Comparison of ENCODE assay signal across 9 cellular contexts in genomic region chr2:219243291-219243761, GRCh38. TPM values are rescaled to one million over a fixed set of nuclear protein-coding genes. Genes with fewer than 3 reads are reported as not detected.
DNase-seq lines count a peak whose midpoint lies in the region; ATAC-seq, FAIRE-seq and TF ChIP-seq lines count a peak whose summit lies in the region.
"Had no signal": no experiment of that assay in that cellular context is flagged by ENCODE, and none has a peak within 500 bp of the region (broad histone marks: within the 10 kb centered on the region; RNA-seq: fewer than 3 reads in every experiment).

No MANE protein-coding gene starts in this region.

- TF ChIP-seq POLR2A in gastrocnemius medialis (IDR thresholded peaks at IDR 0.05): no peak

- peak overlapping the region; percentile 59; the same call in 1 of the 2 replicates for H2AFZ ChIP-seq in GM23338

- H3K4me1 ChIP-seq in GM23338 (ENCODE audit: insufficient read depth) (peaks cover 8% of the 10 kb centered on the region), small intestine (ENCODE audit: control insufficient read depth in 2 of 2, insufficient read depth in 1 of 2, low read depth in 1 of 2, low read length in 1 of 2) (peaks cover 13 to 15% of the 10 kb centered on the region in 2 donors), gastrocnemius medialis (peaks cover 26 to 27% of the 10 kb centered on the region in 2 donors)

- H3K27me3 ChIP-seq in GM23338 (ENCODE audit: insufficient read depth) (no peaks in the 10 kb centered on the region), small intestine (ENCODE audit: control insufficient read depth in 2 of 2, insufficient read depth in 2 of 2, low read length in 2 of 2) (no peaks in the 10 kb centered on the region), gastrocnemius medialis (no peaks in the 10 kb centered on the region)

- no peak overlapping the region for H3K27ac Mint-ChIP-seq in GM23338
- no peak overlapping the region for H3K27ac Mint-ChIP-seq in activated T-helper 17 cell treated with anti-CD3 and anti-CD28 coated beads, Interleukin-2, amount 50 U/mL, for 72 hours

- H3K27ac ChIP-seq in GM23338 (ENCODE audit: low read depth) (no peak overlapping the region), small intestine (ENCODE audit: low read depth in 1 of 2, low read length in 1 of 2) (peak overlapping the region in 1 of 2 donors; percentile 7), gastrocnemius medialis (no peak overlapping the region)

- DNase-seq in GM23338 (ENCODE audit: low spot score) (peak; percentile 54), left colon (peak; percentile 56 to 64), small intestine (peak; percentile 83), gastrocnemius medialis (no peak), iPS-NIHi7 (ENCODE audit: extremely low spot score) (no peak), head of caudate nucleus (no peak)
- DNase-seq: activated naive CD4-positive, alpha-beta T cell treated with Interleukin-2 at 50 U/mL for 16 hours; NCI-H2227 treated with DMSO at 0.1 percent for 48 hours had no signal

- peaks cover 9% of the 10 kb centered on the region; the same call in 2 of the 3 replicates for H3K36me3 Mint-ChIP-seq in GM23338 (ENCODE audit: low read depth)
- H3K36me3 Mint-ChIP-seq in activated T-helper 17 cell treated with anti-CD3 and anti-CD28 coated beads, Interleukin-2, amount 50 U/mL, for 72 hours (ENCODE audit: low read depth): peaks cover 29% of the 10 kb centered on the region

- peaks cover 10% of the 10 kb centered on the region for H3K4me1 Mint-ChIP-seq in GM23338
- peaks cover 12% of the 10 kb centered on the region for H3K4me1 Mint-ChIP-seq in activated T-helper 17 cell treated with anti-CD3 and anti-CD28 coated beads, Interleukin-2, amount 50 U/mL, for 72 hours

- WGBS in small intestine, 3 donors: 13 to 40% (median 32%) methylated on average over 28 of the region's 28 CpGs

- no peaks in the 10 kb centered on the region for H3K9me2 ChIP-seq in GM23338 (ENCODE audit: insufficient read depth)

- no peak for FAIRE-seq in small intestine (lab: Jason Lieb, UNC)

- no peaks in the 10 kb centered on the region for H4K20me1 ChIP-seq in GM23338 (replicated peaks; ENCODE audit: insufficient read depth)

- no peaks in the 10 kb centered on the region for H3K9me3 ChIP-seq in small intestine (ENCODE audit: control insufficient read depth, low read depth)
- no peaks in the 10 kb centered on the region for H3K9me3 ChIP-seq in gastrocnemius medialis

- in situ Hi-C loops in gastrocnemius medialis (cut with MboI; ENCODE audit: low sequenced_read_pairs in 4 of 4): no loop called here

- H3F3A ChIP-seq in GM23338 (replicated peaks; ENCODE audit: low read depth): no peaks in the 10 kb centered on the region

- H3K36me3 ChIP-seq in GM23338 (ENCODE audit: insufficient read depth) (no peaks in the 10 kb centered on the region), small intestine (ENCODE audit: control insufficient read depth in 2 of 2, insufficient read depth in 2 of 2, low read length in 2 of 2) (no peaks in the 10 kb centered on the region), gastrocnemius medialis (peaks cover 0 to under 1% of the 10 kb centered on the region in 2 donors)

- 0 out of 2 replicates have a peak, but pooled peaks cover 4% of the 10 kb centered on the region for H3K79me2 ChIP-seq in GM23338 (replicated peaks; ENCODE audit: insufficient read depth)

- intact Hi-C loops in left colon (cut with DNase I, micrococcal nuclease): no loop called here
- intact Hi-C loops in gastrocnemius medialis (cut with DNase I; ENCODE audit: low total_unique reads): no loop called here
- intact Hi-C loops in head of caudate nucleus (cut with DNase I): no loop called here

- no peak overlapping the region for H3K4me2 ChIP-seq in GM23338

- H3K4me3 Mint-ChIP-seq in GM23338: peak overlapping the region; percentile 37; the same call in 1 of the 3 replicates
- peak overlapping the region; percentile 15 for H3K4me3 Mint-ChIP-seq in activated T-helper 17 cell treated with anti-CD3 and anti-CD28 coated beads, Interleukin-2, amount 50 U/mL, for 72 hours

- ATAC-seq in GM23338 (peak; percentile 3; the same call in 1 of the 3 replicates), left colon (peak; percentile 55), gastrocnemius medialis (no peak)
- ATAC-seq in activated T-helper 17 cell treated with anti-CD3 and anti-CD28 coated beads, Interleukin-2, amount 50 U/mL, for 72 hours (replicated peaks): no peak

- peaks cover 8% of the 10 kb centered on the region for H3K27me3 Mint-ChIP-seq in GM23338 (ENCODE audit: insufficient read depth, low read depth, poor library complexity)
- no peaks in the 10 kb centered on the region for H3K27me3 Mint-ChIP-seq in activated T-helper 17 cell treated with anti-CD3 and anti-CD28 coated beads, Interleukin-2, amount 50 U/mL, for 72 hours

- H3K4me3 ChIP-seq in GM23338: peak overlapping the region; percentile 23; the same call in 1 of the 2 replicates
- H3K4me3 ChIP-seq in small intestine (ENCODE audit: low read depth in 1 of 2, low read length in 2 of 2): peak overlapping the region in 1 of 2 donors; percentile 0
- no peak overlapping the region for H3K4me3 ChIP-seq in gastrocnemius medialis

- no peaks in the 10 kb centered on the region for H3K9me3 Mint-ChIP-seq in GM23338
- H3K9me3 Mint-ChIP-seq in activated T-helper 17 cell treated with anti-CD3 and anti-CD28 coated beads, Interleukin-2, amount 50 U/mL, for 72 hours: no peaks in the 10 kb centered on the region

- TF ChIP-seq CTCF in GM23338 (conservative IDR thresholded peaks at IDR 0.05; ENCODE audit: low read depth in 2 of 2) (no peak), gastrocnemius medialis (IDR thresholded peaks at IDR 0.05 in 4 of 5, conservative IDR thresholded peaks at IDR 0.05 in 1 of 5) (no peak)

TF ChIP-seq in GM23338, 12 proteins besides CTCF, POLR2A, EP300 and RAD21:
- TF ChIP-seq ZNF114 (CRISPR knock-in tag; IDR thresholded peaks at IDR 0.05): no peak
- no peak for TF ChIP-seq EZH2phosphoT487 (IDR thresholded peaks at IDR 0.05; ENCODE audit: unreplicated experiment)
- TF ChIP-seq JUNB (IDR thresholded peaks at IDR 0.05; ENCODE audit: unreplicated experiment): no peak
- no peak for TF ChIP-seq ETS1 (IDR thresholded peaks at IDR 0.05)

RNA-seq across cellular contexts. Expression of gene GLB1L, which starts 1.9 kb away (rescaled TPM):
- 5.4 and 5.6 TPM in 2 replicates for total RNA-seq in GM23338 (2014; rRNA removed; shearing (Covaris generic))
- polyA plus RNA-seq in GM23338 (2016; fragmentation: Nextera tagmentation; extraction: Ambion mirVana): 1.7 TPM in 2 replicates
- total RNA-seq in activated T-helper 17 cell treated with anti-CD3 and anti-CD28 coated beads, Interleukin-2, amount 50 U/mL, for 72 hours: 1 to 10 TPM; 2.8 to 5.3 TPM
- 1 to 10 TPM; 4.2 to 4.5 TPM for total RNA-seq in left colon
- polyA plus RNA-seq in small intestine: 1 to 10 TPM; 3.1 to 5.4 (median 3.2) TPM
- 1 to 10 TPM; 1.0 to 3.6 (median 1.3) TPM for total RNA-seq in gastrocnemius medialis

RNA-seq across cellular contexts. Expression of gene STK16, which starts 2.0 kb away (rescaled TPM):
- 12.1 and 17.0 TPM in 2 replicates for total RNA-seq in GM23338 (2014; rRNA removed; shearing (Covaris generic))
- polyA plus RNA-seq in GM23338 (2016; fragmentation: Nextera tagmentation; extraction: Ambion mirVana) (3.1 and 3.4 TPM in 2 replicates), small intestine (10 to 100 TPM; 31.1 to 53.4 (median 44.5) TPM)
- total RNA-seq in activated T-helper 17 cell treated with anti-CD3 and anti-CD28 coated beads, Interleukin-2, amount 50 U/mL, for 72 hours: 10 to 100 TPM; 22.0 to 30.3 TPM
- total RNA-seq in left colon (10 to 100 TPM; 41.9 to 42.5 TPM), gastrocnemius medialis (10 to 100 TPM in 3 of 4 donors, 1 to 10 TPM in 1; 4.4 to 19.3 (median 14.2) TPM)

RNA-seq across cellular contexts. Expression of gene TUBA4B, which starts 9.7 kb away (rescaled TPM):
- total RNA-seq in GM23338 (2014; rRNA removed; shearing (Covaris generic)): 0.14 TPM in 1 of 2 replicates, not detected in the other
- polyA plus RNA-seq in GM23338 (2016; fragmentation: Nextera tagmentation; extraction: Ambion mirVana): 0.17 TPM in 1 of 2 replicates, not detected in the other
- not detected for total RNA-seq in activated T-helper 17 cell treated with anti-CD3 and anti-CD28 coated beads, Interleukin-2, amount 50 U/mL, for 72 hours
- not detected for total RNA-seq in left colon
- polyA plus RNA-seq in small intestine: under 1 TPM in 2 of 3 donors, not detected in 1; 0.06 to 0.67 TPM
- total RNA-seq in gastrocnemius medialis: not detected

RNA-seq across cellular contexts. Expression of gene TUBA4A, which starts 10.4 kb away (rescaled TPM):
- 77.7 and 89.6 TPM in 2 replicates for total RNA-seq in GM23338 (2014; rRNA removed; shearing (Covaris generic))
- polyA plus RNA-seq in GM23338 (2016; fragmentation: Nextera tagmentation; extraction: Ambion mirVana) (43.3 and 44.3 TPM in 2 replicates), small intestine (10 to 100 TPM; 42.2 to 62.0 (median 57.5) TPM)
- total RNA-seq in activated T-helper 17 cell treated with anti-CD3 and anti-CD28 coated beads, Interleukin-2, amount 50 U/mL, for 72 hours: 100 to 1,000 TPM; 347 to 530 TPM
- total RNA-seq in left colon (10 to 100 TPM; 60.2 to 83.1 TPM), gastrocnemius medialis (100 to 1,000 TPM; 351 to 797 (median 386) TPM)

RNA-seq across cellular contexts. Expression of gene ANKZF1, which starts 13.7 kb away (rescaled TPM):
- total RNA-seq in GM23338 (2014; rRNA removed; shearing (Covaris generic)): 51.2 and 61.9 TPM in 2 replicates
- 29.9 TPM in 2 replicates for polyA plus RNA-seq in GM23338 (2016; fragmentation: Nextera tagmentation; extraction: Ambion mirVana)
- total RNA-seq in activated T-helper 17 cell treated with anti-CD3 and anti-CD28 coated beads, Interleukin-2, amount 50 U/mL, for 72 hours: 100 to 1,000 TPM; 109 to 367 TPM
- total RNA-seq in left colon: 10 to 100 TPM; 33.8 to 40.9 TPM
- polyA plus RNA-seq in small intestine: 10 to 100 TPM; 20.2 to 39.6 (median 33.8) TPM
- total RNA-seq in gastrocnemius medialis: 10 to 100 TPM; 13.0 to 23.0 (median 19.1) TPM

Comparison
In these comparisons a context has a peak if more than half of its experiments do, and no peak if none do; other contexts are left out.
1. ATAC-seq: peak in GM23338 (single experiment) and left colon (single experiment); none in activated T-helper 17 cell treated with anti-CD3 and anti-CD28 coated beads, Interleukin-2, amount 50 U/mL, for 72 hours (single experiment) and gastrocnemius medialis (0 of 2).
2. DNase-seq: peak in GM23338 (single experiment), left colon (2 of 2) and small intestine (single experiment); none in gastrocnemius medialis (0 of 2), iPS-NIHi7 (single experiment) and head of caudate nucleus (0 of 42).